In genomic region chr11:79484872-79485271, GRCh38 we compare ENCODE assay signal across 9 cellular contexts. TPM values are rescaled to one million over a fixed set of nuclear protein-coding genes. Genes with fewer than 3 reads are reported as not detected.
"Had no signal": no experiment of that assay in that cellular context is flagged by ENCODE, and none has a peak within 500 bp of the region (broad histone marks: within the 10 kb centered on the region; RNA-seq: fewer than 3 reads in every experiment).

No MANE protein-coding gene starts in this region.

- H2AFZ ChIP-seq: GM23248 had no signal

- H3K4me3 ChIP-seq: GM23248 had no signal

- H3K4me2 ChIP-seq: KMS-11 had no signal

- DNase-seq: GM23248, GOT3, H9, HCEC 1CT, KBM-7 had no signal

- FAIRE-seq: H54, HTR-8/SVneo had no signal

- H3K9ac ChIP-seq: GM23248, KMS-11 had no signal

- H3K27ac ChIP-seq: GM23248, KMS-11 had no signal

RNA-seq across cellular contexts. Expression of gene TENM4, which starts 44.0 kb away (rescaled TPM):
- total RNA-seq: HT-29 had no signal
